In the genomic region with DNA sequence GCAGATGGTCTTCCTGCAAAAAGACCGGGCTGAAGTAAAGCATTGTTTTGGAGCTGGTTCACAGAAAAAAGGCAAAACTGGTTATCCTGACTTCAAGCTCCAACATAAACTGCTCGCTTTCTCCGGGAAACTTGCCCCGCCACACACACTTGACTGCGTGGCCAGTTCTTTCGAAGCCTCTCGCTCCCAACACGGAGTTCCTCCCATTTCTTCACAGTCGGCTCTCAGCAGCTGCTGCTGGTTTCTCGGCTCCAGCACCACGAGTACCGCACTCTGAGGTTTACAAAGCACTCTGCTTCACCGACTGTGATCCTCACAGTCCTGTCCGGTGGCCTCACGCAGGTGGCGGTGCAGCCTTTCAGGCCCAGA, we compare ENCODE assay signal across 8 cellular contexts. TPM values are rescaled to one million over a fixed set of nuclear protein-coding genes. Genes with fewer than 3 reads are reported as not detected.
DNase-seq lines count a peak whose midpoint lies in the region; ATAC-seq, FAIRE-seq and TF ChIP-seq lines count a peak whose summit lies in the region.

No MANE protein-coding gene starts in this region.

- peak overlapping the region; percentile 77 for H3K9ac ChIP-seq in keratinocyte (ENCODE audit: control insufficient read depth, extremely low read depth, insufficient read depth, low read length)

- peaks cover 8% of the 10 kb centered on the region for H3K79me2 ChIP-seq in keratinocyte (ENCODE audit: control insufficient read depth, insufficient read depth, low read length)

- intact Hi-C loops in ascending aorta (cut with DNase I) (loop anchor here (1.0 to 10.0 kb wide), 7 partner anchors 33 to 670 kb away; a partner anchor contains a TSS), testis (cut with DNase I; ENCODE audit: low total_unique reads) (loop anchor here (10.0 kb wide), 1 partner anchor 250 kb away; no protein-coding TSS in a partner anchor)

- TF ChIP-seq CTCF in ascending aorta (IDR thresholded peaks at IDR 0.05): no peak
- no peak for TF ChIP-seq CTCF in keratinocyte (optimal IDR thresholded peaks at IDR 0.05 in 1 of 3, IDR thresholded peaks at IDR 0.05 in 1 of 3, conservative IDR thresholded peaks at IDR 0.05 in 1 of 3; ENCODE audit: extremely low read depth in 1 of 3, insufficient read depth in 2 of 3, low read length in 3 of 3)
- TF ChIP-seq CTCF in testis (IDR thresholded peaks at IDR 0.05): no peak

- H3K9me3 ChIP-seq in ascending aorta (no peaks in the 10 kb centered on the region), keratinocyte (ENCODE audit: control insufficient read depth, low read depth, low read length) (no peaks in the 10 kb centered on the region), testis (no peaks in the 10 kb centered on the region)

- peak overlapping the region; percentile 94 for H3K4me2 ChIP-seq in keratinocyte (ENCODE audit: control insufficient read depth, extremely low read depth, insufficient read depth, low read depth, low read length)

- H3K4me3 ChIP-seq in ascending aorta: peak overlapping the region; percentile 65 to 68
- H3K4me3 ChIP-seq in keratinocyte (ENCODE audit: control insufficient read depth in 2 of 3, extremely low read depth in 1 of 3, insufficient read depth in 2 of 3, low read depth in 1 of 3, low read length in 3 of 3): peak overlapping the region; percentile 64 to 77 (median 69)
- H3K4me3 ChIP-seq in testis: peak overlapping the region; percentile 81 to 84

- no peaks in the 10 kb centered on the region for H4K20me1 ChIP-seq in keratinocyte (ENCODE audit: control insufficient read depth, extremely low read depth, insufficient read depth, low read length)

- peak; percentile 25 for ATAC-seq in HG03066 (IDR thresholded peaks at IDR 0.05; ENCODE audit: low read depth, unreplicated experiment)

- 0 to 2% methylated on average over 16 of the region's 16 CpGs for WGBS in testis, 2 donors

- dilution Hi-C loops in keratinocyte (cut with MboI; ENCODE audit: extremely low pct_ligation_motif_present, low sequenced_read_pairs): no loop called here

- no peak for FAIRE-seq in keratinocyte (lab: Jason Lieb, UNC)

- H2AFZ ChIP-seq in keratinocyte (ENCODE audit: control insufficient read depth, low read length): peak overlapping the region; percentile 93

- TF ChIP-seq POLR2A in testis (IDR thresholded peaks at IDR 0.05): no peak

- H3K36me3 ChIP-seq in ascending aorta: peaks cover 9 to 11% of the 10 kb centered on the region in 2 donors
- H3K36me3 ChIP-seq in keratinocyte (ENCODE audit: control insufficient read depth in 2 of 2, extremely low read depth in 1 of 2, insufficient read depth in 2 of 2, low read length in 2 of 2): peaks cover 5 to 17% of the 10 kb centered on the region in 2 experiments
- no peaks in the 10 kb centered on the region for H3K36me3 ChIP-seq in testis (ENCODE audit: low read depth, missing control alignments)

- H3K9me1 ChIP-seq in keratinocyte (ENCODE audit: control insufficient read depth, extremely low read depth, insufficient read depth, low read length): no peaks in the 10 kb centered on the region

- H3K27ac ChIP-seq in ascending aorta (peak overlapping the region; percentile 88 to 95), keratinocyte (ENCODE audit: control insufficient read depth, insufficient read depth, low read length) (peak overlapping the region; percentile 75), testis (peak overlapping the region; percentile 93 to 98)

- no peaks in the 10 kb centered on the region for H3K27me3 ChIP-seq in ascending aorta
- no peaks in the 10 kb centered on the region for H3K27me3 ChIP-seq in keratinocyte (ENCODE audit: control insufficient read depth, extremely low read depth, insufficient read depth, low read length)
- H3K27me3 ChIP-seq in testis: no peaks in the 10 kb centered on the region

- peaks cover 0 to 17% of the 10 kb centered on the region in 2 donors for H3K4me1 ChIP-seq in ascending aorta
- H3K4me1 ChIP-seq in keratinocyte (ENCODE audit: control insufficient read depth, extremely low read depth, insufficient read depth, low read length): peaks cover 28% of the 10 kb centered on the region
- H3K4me1 ChIP-seq in testis: peaks cover 6% of the 10 kb centered on the region

- peak; percentile 5 for DNase-seq in COLO829 (ENCODE audit: low spot score)
- DNase-seq in ascending aorta (ENCODE audit: low spot score in 2 of 2): no peak
- no peak for DNase-seq in keratinocyte (ENCODE audit: low read depth, low spot score)
- no peak for DNase-seq in testis
- DNase-seq in NCI-H2029 treated with DMSO at 0.1 percent for 48 hours (lab: John Stamatoyannopoulos, UW): no peak
- no peak for DNase-seq in germinal center (ENCODE audit: low spot score)
- DNase-seq in COLO668 (lab: John Stamatoyannopoulos, UW; ENCODE audit: unreplicated experiment): no peak

RNA-seq across cellular contexts. Expression of a gene that starts 0.2 kb away (rescaled TPM):
- 0.21 TPM for total RNA-seq in ascending aorta
- polyA plus RNA-seq in keratinocyte: 13.4 to 38.2 TPM (median 25.8 TPM) in 3 replicates
- polyA plus RNA-seq in keratinocyte (2011; ENCODE audit: low read depth): 2.6 TPM
- 13.2 and 19.0 TPM in 2 replicates for polyA plus RNA-seq in keratinocyte (2011; cell fraction: cytosol; rRNA removed)
- polyA plus RNA-seq in keratinocyte (2011; cell fraction: nucleus; rRNA removed): 12.3 and 14.5 TPM in 2 replicates
- polyA plus RNA-seq in keratinocyte (2012; ENCODE audit: low replicate concordance): 1.7 and 26.0 TPM in 2 replicates
- 7.1 to 21.9 TPM (median 7.5 TPM) in 3 replicates for polyA minus RNA-seq in keratinocyte
- 10.6 TPM for polyA minus RNA-seq in keratinocyte (2011; cell fraction: cytosol; rRNA and poly(A)+ RNA removed)
- 8.1 and 18.7 TPM in 2 replicates for polyA minus RNA-seq in keratinocyte (2011; cell fraction: nucleus; rRNA and poly(A)+ RNA removed)
- 10 to 100 TPM; 11.5 to 25.1 TPM for total RNA-seq in testis
- 25.8 TPM for polyA plus RNA-seq in testis (ENCODE audit: insufficient read depth, low read depth, low replicate concordance)

RNA-seq across cellular contexts. Expression of a gene that starts 32.6 kb away (rescaled TPM):
- total RNA-seq in ascending aorta (88.9 TPM), testis (10 to 100 TPM; 83.3 to 86.0 TPM)
- polyA plus RNA-seq in keratinocyte (183 to 221 TPM (median 214 TPM) in 3 replicates), testis (ENCODE audit: insufficient read depth, low read depth, low replicate concordance) (147 TPM)
- polyA plus RNA-seq in keratinocyte (2011; ENCODE audit: low read depth): 41.4 TPM
- 63.8 and 98.5 TPM in 2 replicates for polyA plus RNA-seq in keratinocyte (2011; cell fraction: cytosol; rRNA removed)
- 217 and 230 TPM in 2 replicates for polyA plus RNA-seq in keratinocyte (2011; cell fraction: nucleus; rRNA removed)
- 50.5 and 153 TPM in 2 replicates for polyA plus RNA-seq in keratinocyte (2012; ENCODE audit: low replicate concordance)
- polyA minus RNA-seq in keratinocyte: 366 to 686 TPM (median 640 TPM) in 3 replicates
- 113 TPM for polyA minus RNA-seq in keratinocyte (2011; cell fraction: cytosol; rRNA and poly(A)+ RNA removed)
- 394 and 505 TPM in 2 replicates for polyA minus RNA-seq in keratinocyte (2011; cell fraction: nucleus; rRNA and poly(A)+ RNA removed)

RNA-seq across cellular contexts. Expression of a gene that starts 55.4 kb away (rescaled TPM):
- total RNA-seq in ascending aorta (not detected), testis (10 to 100 TPM; 35.4 to 56.5 TPM)
- polyA plus RNA-seq in keratinocyte (not detected in 3 replicates), testis (ENCODE audit: insufficient read depth, low read depth, low replicate concordance) (175 TPM)
- not detected for polyA plus RNA-seq in keratinocyte (2011; ENCODE audit: low read depth)
- polyA plus RNA-seq in keratinocyte (2011; cell fraction: cytosol; rRNA removed): not detected in 2 replicates
- polyA plus RNA-seq in keratinocyte (2011; cell fraction: nucleus; rRNA removed): not detected in 2 replicates
- 0.13 TPM in 1 of 2 replicates, not detected in the other for polyA plus RNA-seq in keratinocyte (2012; ENCODE audit: low replicate concordance)
- not detected in 3 replicates for polyA minus RNA-seq in keratinocyte
- not detected for polyA minus RNA-seq in keratinocyte (2011; cell fraction: cytosol; rRNA and poly(A)+ RNA removed)
- polyA minus RNA-seq in keratinocyte (2011; cell fraction: nucleus; rRNA and poly(A)+ RNA removed): not detected in 2 replicates

RNA-seq across cellular contexts. Expression of a gene that starts 55.9 kb away (rescaled TPM):
- total RNA-seq in ascending aorta (111 TPM), testis (10 to 100 TPM; 35.6 to 36.8 TPM)
- polyA plus RNA-seq in keratinocyte (215 to 307 TPM (median 263 TPM) in 3 replicates), testis (ENCODE audit: insufficient read depth, low read depth, low replicate concordance) (91.2 TPM)
- 74.4 TPM for polyA plus RNA-seq in keratinocyte (2011; ENCODE audit: low read depth)
- 212 and 329 TPM in 2 replicates for polyA plus RNA-seq in keratinocyte (2011; cell fraction: cytosol; rRNA removed)
- 71.5 and 88.2 TPM in 2 replicates for polyA plus RNA-seq in keratinocyte (2011; cell fraction: nucleus; rRNA removed)
- 104 and 170 TPM in 2 replicates for polyA plus RNA-seq in keratinocyte (2012; ENCODE audit: low replicate concordance)
- 119 to 245 TPM (median 243 TPM) in 3 replicates for polyA minus RNA-seq in keratinocyte
- 125 TPM for polyA minus RNA-seq in keratinocyte (2011; cell fraction: cytosol; rRNA and poly(A)+ RNA removed)
- 37.5 and 49.4 TPM in 2 replicates for polyA minus RNA-seq in keratinocyte (2011; cell fraction: nucleus; rRNA and poly(A)+ RNA removed)

Comparison
In these comparisons a context has a peak if more than half of its experiments do, and no peak if none do; other contexts are left out.
1. RNA of a gene that starts 0.2 kb away (total RNA-seq): 11.5 to 25.1 TPM in testis; 0.21 TPM in ascending aorta (single experiment); every median in the first group is over 10 times any median in the second.
2. RNA of a gene that starts 55.4 kb away (total RNA-seq): 35.4 to 56.5 TPM in testis; not detected in ascending aorta (single experiment); every median in the first group is over 10 times any median in the second.
3. Peak in every context shown above with its lines, with median percentiles within 50 percentile points of each other: H3K27ac ChIP-seq and H3K4me3 ChIP-seq.